13 cellular contexts compared by ENCODE assay signal in genomic region chr4:126776361-126776760, GRCh38.
"Had no signal": no experiment of that assay in that cellular context is flagged by ENCODE, and none has a peak within 500 bp of the region (broad histone marks: within the 10 kb centered on the region; RNA-seq: fewer than 3 reads in every experiment).

No MANE protein-coding gene starts in this region.

- H3K4me3 Mint-ChIP-seq: activated naive CD4-positive, alpha-beta T cell treated with anti-CD3 and anti-CD28 coated beads for 36 hours; activated naive CD8-positive, alpha-beta T cell treated with anti-CD3 and anti-CD28 coated beads, Interleukin-2, amount 50 U/mL, for 24 hours; neural progenitor cell had no signal

- H3K36me3 ChIP-seq: neural progenitor cell, transverse colon, vagina had no signal

- H3K27ac ChIP-seq: neural progenitor cell, transverse colon, vagina had no signal

- H3K4me1 ChIP-seq: transverse colon, vagina had no signal

- H3K4me2 ChIP-seq: neural progenitor cell had no signal

- H3K27me3 ChIP-seq: neural progenitor cell, transverse colon, vagina had no signal

- H3K9me3 ChIP-seq: transverse colon, vagina had no signal

- H3K27me3 Mint-ChIP-seq: activated naive CD8-positive, alpha-beta T cell treated with anti-CD3 and anti-CD28 coated beads, Interleukin-2, amount 50 U/mL, for 24 hours had no signal

- H3K4me1 Mint-ChIP-seq: activated naive CD8-positive, alpha-beta T cell treated with anti-CD3 and anti-CD28 coated beads, Interleukin-2, amount 50 U/mL, for 24 hours had no signal

- H2AFZ ChIP-seq: neural progenitor cell had no signal

- H3K9me3 Mint-ChIP-seq: activated naive CD4-positive, alpha-beta T cell treated with anti-CD3 and anti-CD28 coated beads for 36 hours; activated naive CD8-positive, alpha-beta T cell treated with anti-CD3 and anti-CD28 coated beads, Interleukin-2, amount 50 U/mL, for 24 hours had no signal

- H3K27ac Mint-ChIP-seq: activated naive CD4-positive, alpha-beta T cell treated with anti-CD3 and anti-CD28 coated beads for 36 hours; activated naive CD8-positive, alpha-beta T cell treated with anti-CD3 and anti-CD28 coated beads, Interleukin-2, amount 50 U/mL, for 24 hours; neural progenitor cell had no signal

- H3K9ac ChIP-seq: neural progenitor cell had no signal

- ATAC-seq: activated naive CD8-positive, alpha-beta T cell treated with anti-CD3 and anti-CD28 coated beads, Interleukin-2, amount 50 U/mL, for 24 hours; esophagus mucosa had no signal

- DNase-seq: activated CD4-positive, alpha-beta T cell treated with anti-CD3 and anti-CD28 coated beads, Interleukin-2, amount 50 U/mL, for 1 hour; activated naive CD4-positive, alpha-beta T cell treated with anti-CD3 and anti-CD28 coated beads for 36 hours; activated naive CD8-positive, alpha-beta T cell treated with anti-CD3 and anti-CD28 coated beads, Interleukin-2, amount 50 U/mL, for 24 hours; hypothalamus; midbrain; stimulated activated CD4-positive, alpha-beta T cell treated with anti-CD3 and anti-CD28 coated beads, Interleukin-4, amount 100 ng/mL, for 24 hours; stimulated activated naive CD4-positive, alpha-beta T cell; substantia nigra; transverse colon had no signal

- H3K4me3 ChIP-seq: neural progenitor cell, skin epidermis, transverse colon, vagina had no signal
